Comparison of ENCODE assay signal across 1 cellular context in genomic region chr7:22179442-22179879, GRCh38.
TF ChIP-seq lines count a peak whose summit lies in the region.

No MANE protein-coding gene starts in this region.

TF ChIP-seq in GM12878, 131 proteins besides CTCF, POLR2A, EP300 and RAD21 (continued from another document):
- TF ChIP-seq IRF5 (IDR thresholded peaks at IDR 0.05; ENCODE audit: borderline replicate concordance) (no peak), RUNX3 (IDR thresholded peaks at IDR 0.05; ENCODE audit: low read length) (no peak), YBX1 (IDR thresholded peaks at IDR 0.05) (no peak), KLF5 (IDR thresholded peaks at IDR 0.05; ENCODE audit: partially characterized antibody) (no peak), HDAC6 (IDR thresholded peaks at IDR 0.05; ENCODE audit: unreplicated experiment) (no peak), CHD4 (IDR thresholded peaks at IDR 0.05) (no peak), ZSCAN29 (IDR thresholded peaks at IDR 0.05) (no peak), CREM (IDR thresholded peaks at IDR 0.05; ENCODE audit: low read depth) (no peak), SIX5 (IDR thresholded peaks at IDR 0.05; ENCODE audit: low read depth, low read length, severe bottlenecking) (no peak), IKZF1 (conservative IDR thresholded peaks at IDR 0.05) (no peak), CBX3 (IDR thresholded peaks at IDR 0.05; ENCODE audit: borderline replicate concordance, low read depth) (no peak), E2F4 (IDR thresholded peaks at IDR 0.05; ENCODE audit: low read depth, low read length) (no peak), RB1 (IDR thresholded peaks at IDR 0.05; ENCODE audit: borderline replicate concordance) (no peak), USF1 (IDR thresholded peaks at IDR 0.05; ENCODE audit: borderline replicate concordance, extremely low read length, insufficient read depth, low read depth, low read length) (no peak), ASH2L (IDR thresholded peaks at IDR 0.05; ENCODE audit: borderline replicate concordance, low read depth) (no peak), SUPT20H (IDR thresholded peaks at IDR 0.05; ENCODE audit: borderline replicate concordance, control insufficient read depth, low read depth, low read length) (no peak), FOS (IDR thresholded peaks at IDR 0.05; ENCODE audit: borderline replicate concordance, extremely low read depth, insufficient read length) (no peak), REST (IDR thresholded peaks at IDR 0.05; ENCODE audit: low read depth, low read length) (no peak)
